14 cellular contexts compared by ENCODE assay signal in the genomic region with DNA sequence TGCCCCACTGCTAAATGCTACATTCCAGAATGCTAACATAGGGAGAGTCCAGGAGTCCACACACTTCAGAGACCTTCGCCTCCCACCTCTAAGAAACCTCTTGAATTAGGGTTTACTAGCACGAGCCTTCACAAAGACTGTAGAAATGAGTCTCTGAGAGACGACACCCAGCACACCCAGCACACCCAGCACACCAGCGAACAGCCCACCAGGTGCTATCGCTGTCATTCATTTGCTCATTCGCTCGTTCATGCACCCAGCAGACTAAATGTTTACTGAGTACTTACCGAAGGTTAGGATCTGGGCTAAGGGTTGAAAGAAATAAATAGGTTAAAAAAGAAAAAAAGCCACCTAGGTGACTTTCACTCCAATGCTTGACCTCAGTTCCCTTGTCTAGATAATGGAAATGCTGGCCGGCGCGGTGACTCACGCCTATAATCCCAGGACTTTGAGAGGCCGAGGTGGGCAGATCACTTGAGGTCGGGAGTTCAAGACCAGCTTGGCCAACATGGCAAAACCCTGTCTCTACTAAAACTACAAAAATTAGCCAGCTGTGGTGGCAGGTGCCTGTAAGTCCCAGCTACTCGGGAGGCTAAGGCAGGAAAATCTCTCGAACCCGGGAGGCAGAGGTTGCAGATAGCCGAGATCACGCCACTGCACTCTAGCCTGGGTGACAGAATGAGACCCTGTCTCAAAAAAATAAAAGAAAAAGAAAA.
A peak's percentile ranks its signal among the peaks of the same experiment; 100 is the strongest.
DNase-seq lines count a peak whose midpoint lies in the region; ATAC-seq and TF ChIP-seq lines count a peak whose summit lies in the region.
"Had no signal": no experiment of that assay in that cellular context is flagged by ENCODE, and none has a peak within 500 bp of the region (broad histone marks: within the 10 kb centered on the region; RNA-seq: fewer than 3 reads in every experiment).

No MANE protein-coding gene starts in this region.

- H4K20me1 ChIP-seq in MM.1S (ENCODE audit: insufficient read depth, low read length), result no peaks in the 10 kb centered on the region

- no peaks in the 10 kb centered on the region for H3K79me2 ChIP-seq in MM.1S (ENCODE audit: low read length)

- H3K27ac ChIP-seq in body of pancreas (peak overlapping the region; percentile 72 to 87 (median 83)), right lobe of liver (peak overlapping the region; percentile 65 to 78 (median 72)), upper lobe of left lung (peak overlapping the region in 3 of 4 donors; percentile 18 to 82 (median 34)), MM.1S (ENCODE audit: low read length) (no peak overlapping the region)

- no peak overlapping the region for H3K4me2 ChIP-seq in MM.1S (ENCODE audit: low read depth, low read length)

- no peak overlapping the region for H3K4me3 ChIP-seq in body of pancreas
- peak overlapping the region in 2 of 3 donors; percentile 31 to 37 for H3K4me3 ChIP-seq in right lobe of liver
- H3K4me3 ChIP-seq in upper lobe of left lung, result no peak overlapping the region
- H3K4me3 ChIP-seq in MM.1S (ENCODE audit: low read length), result no peak overlapping the region

- DNase-seq in HT1080 (ENCODE audit: low read depth) (peak; percentile 20), body of pancreas (peak; percentile 57 to 70 (median 64)), right lobe of liver (peak; percentile 68 to 78 (median 70)), upper lobe of left lung (no peak), MM.1S (no peak)
- DNase-seq: activated CD4-positive, alpha-beta T cell treated with anti-CD3 and anti-CD28 coated beads, Interleukin-2, amount 50 U/mL, for 48 hours; activated effector memory CD4-positive, alpha-beta T cell treated with Interleukin-2 at 50 U/mL for 16 hours; CD8-positive, alpha-beta memory T cell; NCI-H1105; NCI-H446 treated with DMSO at 0.1 percent for 48 hours; stimulated activated naive CD8-positive, alpha-beta T cell treated with anti-CD3 and anti-CD28 coated beads, Interleukin-15, Interleukin-2, amounts not matched to agents 100 U/mL and 50 U/mL, for 24 hours had no signal

- H3K36me3 ChIP-seq in body of pancreas (replicated peaks in 1 of 2; ENCODE audit: insufficient read depth in 1 of 2, low read depth in 2 of 2), result no peaks in the 10 kb centered on the region
- no peaks in the 10 kb centered on the region for H3K36me3 ChIP-seq in right lobe of liver
- no peaks in the 10 kb centered on the region for H3K36me3 ChIP-seq in upper lobe of left lung
- H3K36me3 ChIP-seq in MM.1S (replicated peaks; ENCODE audit: insufficient read depth, low read length), result no peaks in the 10 kb centered on the region

- intact Hi-C loops in body of pancreas (cut with DNase I), result no loop called here
- intact Hi-C loops in right lobe of liver (cut with DNase I), result loop anchor here in 1 of 2 donors (10.0 kb wide), 1 partner anchor 89 kb away; no protein-coding TSS in a partner anchor

- no peaks in the 10 kb centered on the region for H3K9me3 ChIP-seq in body of pancreas
- no peaks in the 10 kb centered on the region for H3K9me3 ChIP-seq in right lobe of liver
- no peaks in the 10 kb centered on the region for H3K9me3 ChIP-seq in upper lobe of left lung
- H3K9me3 ChIP-seq in MM.1S (replicated peaks; ENCODE audit: insufficient read depth, low read length), result no peaks in the 10 kb centered on the region

- WGBS in body of pancreas, 2 donors, result 41 to 46% methylated on average over 17 to 19 of the region's 19 CpGs
- WGBS in right lobe of liver (ENCODE audit: insufficient coverage, low coverage, low lambda C conversion rate, missing lambda C conversion rate), result 39% methylated on average over 19 of the region's 19 CpGs
- 73 to 89% methylated on average over 19 of the region's 19 CpGs for WGBS in upper lobe of left lung, 2 donors

- no peaks in the 10 kb centered on the region for H3K9me2 ChIP-seq in MM.1S (replicated peaks; ENCODE audit: insufficient read depth, low read length)

- ATAC-seq in body of pancreas, result peak; percentile 78
- peak; percentile 57 to 73 (median 66) for ATAC-seq in right lobe of liver
- ATAC-seq in upper lobe of left lung (ENCODE audit: low FRiP score in 2 of 2), result peak in 1 of 2 donors; percentile 13
- no peak for ATAC-seq in GM18502 (IDR thresholded peaks at IDR 0.05; ENCODE audit: poor library complexity, unreplicated experiment)
- no peak for ATAC-seq in GM18868 (IDR thresholded peaks at IDR 0.05; ENCODE audit: unreplicated experiment)
- ATAC-seq in GM21423 (IDR thresholded peaks at IDR 0.05; ENCODE audit: unreplicated experiment), result no peak
- ATAC-seq: stimulated activated naive CD8-positive, alpha-beta T cell treated with anti-CD3 and anti-CD28 coated beads, Interleukin-15, Interleukin-2, amounts not matched to agents 100 U/mL and 50 U/mL, for 24 hours had no signal

- H3K9ac ChIP-seq in MM.1S (ENCODE audit: low read length), result no peak overlapping the region

- H3K4me1 ChIP-seq in body of pancreas, result peaks cover 85% of the 10 kb centered on the region
- peaks cover 0 to 32% (median 12%) of the 10 kb centered on the region in 4 donors for H3K4me1 ChIP-seq in right lobe of liver
- H3K4me1 ChIP-seq in upper lobe of left lung, result peaks cover 27 to 70% (median 40%) of the 10 kb centered on the region in 4 donors
- no peaks in the 10 kb centered on the region for H3K4me1 ChIP-seq in MM.1S (ENCODE audit: low read length)

- no peak overlapping the region for H2AFZ ChIP-seq in MM.1S (ENCODE audit: low read length)

- TF ChIP-seq CTCF in body of pancreas (IDR thresholded peaks at IDR 0.05), result no peak
- no peak for TF ChIP-seq CTCF in right lobe of liver (IDR thresholded peaks at IDR 0.05)
- TF ChIP-seq CTCF in upper lobe of left lung (IDR thresholded peaks at IDR 0.05), result no peak
- TF ChIP-seq CTCF in MM.1S (IDR thresholded peaks at IDR 0.05; ENCODE audit: low read length), result no peak

- no peaks in the 10 kb centered on the region for H3F3A ChIP-seq in MM.1S (ENCODE audit: insufficient read depth, low read length)

- TF ChIP-seq POLR2A in body of pancreas (IDR thresholded peaks at IDR 0.05) (no peak), right lobe of liver (IDR thresholded peaks at IDR 0.05) (no peak), upper lobe of left lung (IDR thresholded peaks at IDR 0.05) (no peak)

- no peak for TF ChIP-seq EP300 in upper lobe of left lung (IDR thresholded peaks at IDR 0.05)

- no peaks in the 10 kb centered on the region for H3K27me3 ChIP-seq in body of pancreas
- H3K27me3 ChIP-seq in right lobe of liver, result no peaks in the 10 kb centered on the region
- no peaks in the 10 kb centered on the region for H3K27me3 ChIP-seq in upper lobe of left lung
- peaks cover 21% of the 10 kb centered on the region for H3K27me3 ChIP-seq in MM.1S (replicated peaks; ENCODE audit: insufficient read depth, low read length)

Comparison
In these comparisons a context has a peak if more than half of its experiments do, and no peak if none do; other contexts are left out.
1. DNase-seq: peak in HT1080 (single experiment), body of pancreas (4 of 4) and right lobe of liver (3 of 3); none in upper lobe of left lung (0 of 2) and MM.1S (single experiment).
2. ATAC-seq: peak in body of pancreas (single experiment) and right lobe of liver (4 of 4); none in GM18502 (single experiment), GM18868 (single experiment) and GM21423 (single experiment).
3. H3K4me3 ChIP-seq: peak in right lobe of liver (2 of 3); none in body of pancreas (0 of 2), upper lobe of left lung (0 of 4) and MM.1S (single experiment).